1 cellular context compared by ENCODE assay signal in genomic region chr16:85522842-85523601, GRCh38.
TF ChIP-seq lines count a peak whose summit lies in the region.

No MANE protein-coding gene starts in this region.

TF ChIP-seq in HEK293, 187 proteins besides CTCF, POLR2A, EP300 and RAD21 (continued from another document and continues in another):
- TF ChIP-seq, protein P1, sequence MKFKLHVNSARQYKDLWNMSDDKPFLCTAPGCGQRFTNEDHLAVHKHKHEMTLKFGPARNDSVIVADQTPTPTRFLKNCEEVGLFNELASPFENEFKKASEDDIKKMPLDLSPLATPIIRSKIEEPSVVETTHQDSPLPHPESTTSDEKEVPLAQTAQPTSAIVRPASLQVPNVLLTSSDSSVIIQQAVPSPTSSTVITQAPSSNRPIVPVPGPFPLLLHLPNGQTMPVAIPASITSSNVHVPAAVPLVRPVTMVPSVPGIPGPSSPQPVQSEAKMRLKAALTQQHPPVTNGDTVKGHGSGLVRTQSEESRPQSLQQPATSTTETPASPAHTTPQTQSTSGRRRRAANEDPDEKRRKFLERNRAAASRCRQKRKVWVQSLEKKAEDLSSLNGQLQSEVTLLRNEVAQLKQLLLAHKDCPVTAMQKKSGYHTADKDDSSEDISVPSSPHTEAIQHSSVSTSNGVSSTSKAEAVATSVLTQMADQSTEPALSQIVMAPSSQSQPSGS (tag by site-specific recombination; IDR thresholded peaks at IDR 0.05; ENCODE audit: low read depth) = no peak
- TF ChIP-seq ZNF274 (IDR thresholded peaks at IDR 0.05; ENCODE audit: low read length) (no peak), ZNF274 (tag by site-specific recombination; IDR thresholded peaks at IDR 0.05; ENCODE audit: borderline replicate concordance) (peak; percentile 37; the same call in 1 of the 2 replicates), ZNF157 (tag by site-specific recombination; IDR thresholded peaks at IDR 0.05) (peak; percentile 60; the same call in 1 of the 2 replicates), ZNF24 (tag by site-specific recombination; IDR thresholded peaks at IDR 0.05) (no peak), YY1 (tag by site-specific recombination; IDR thresholded peaks at IDR 0.05) (no peak; the same call in 1 of the 2 replicates), ZNF202 (tag by site-specific recombination; IDR thresholded peaks at IDR 0.05; ENCODE audit: borderline replicate concordance) (no peak), ZNF23 (tag by site-specific recombination; IDR thresholded peaks at IDR 0.05; ENCODE audit: borderline replicate concordance) (peak; percentile 53; the same call in 1 of the 2 replicates), WT1 (tag by site-specific recombination; IDR thresholded peaks at IDR 0.05) (0 out of 2 replicates have a peak, but pooled peaks have one; percentile 10), ZNF473 (tag by site-specific recombination; IDR thresholded peaks at IDR 0.05) (no peak), ZNF302 (tag by site-specific recombination; IDR thresholded peaks at IDR 0.05; ENCODE audit: low read depth) (no peak), ZNF169 (tag by site-specific recombination; IDR thresholded peaks at IDR 0.05) (peak; percentile 16; the same call in 1 of the 2 replicates), ZNF394 (tag by site-specific recombination; IDR thresholded peaks at IDR 0.05; ENCODE audit: borderline replicate concordance) (no peak), SALL2 (tag by site-specific recombination; IDR thresholded peaks at IDR 0.05; ENCODE audit: borderline replicate concordance) (no peak), ZSCAN16 (tag by site-specific recombination; IDR thresholded peaks at IDR 0.05) (no peak; the same call in 1 of the 2 replicates), EGR2 (tag by site-specific recombination; IDR thresholded peaks at IDR 0.05; ENCODE audit: low read depth) (peak; percentile 47; the same call in 1 of the 2 replicates), IKZF3 (tag by site-specific recombination; IDR thresholded peaks at IDR 0.05) (peak; percentile 84; the same call in 1 of the 2 replicates), ZNF792 (tag by site-specific recombination; IDR thresholded peaks at IDR 0.05) (no peak; the same call in 1 of the 2 replicates), ZNF449 (tag by site-specific recombination; IDR thresholded peaks at IDR 0.05) (0 out of 2 replicates have a peak, but pooled peaks have one; percentile 59), ZNF629 (tag by site-specific recombination; IDR thresholded peaks at IDR 0.05) (no peak), HOXA7 (CRISPR knock-in tag; IDR thresholded peaks at IDR 0.05; ENCODE audit: borderline replicate concordance) (no peak), GLIS2 (tag by site-specific recombination; IDR thresholded peaks at IDR 0.05) (no peak), ZNF610 (tag by site-specific recombination; IDR thresholded peaks at IDR 0.05; ENCODE audit: borderline replicate concordance) (no peak), KLF10 (tag by site-specific recombination; IDR thresholded peaks at IDR 0.05) (no peak), ZNF19 (tag by site-specific recombination; IDR thresholded peaks at IDR 0.05; ENCODE audit: low read depth) (no peak), ZNF558 (tag by site-specific recombination; IDR thresholded peaks at IDR 0.05) (no peak), ZNF223 (tag by site-specific recombination; IDR thresholded peaks at IDR 0.05) (no peak), ZNF704 (tag by site-specific recombination; IDR thresholded peaks at IDR 0.05) (no peak), GLI4 (tag by site-specific recombination; IDR thresholded peaks at IDR 0.05) (no peak), ZFP69B (tag by site-specific recombination; IDR thresholded peaks at IDR 0.05) (no peak), BCL6B (tag by site-specific recombination; IDR thresholded peaks at IDR 0.05) (peak; percentile 6; the same call in 1 of the 2 replicates), HIC1 (tag by site-specific recombination; IDR thresholded peaks at IDR 0.05) (no peak), ZNF140 (tag by site-specific recombination; IDR thresholded peaks at IDR 0.05) (no peak), ZNF596 (tag by site-specific recombination; IDR thresholded peaks at IDR 0.05) (no peak), AEBP2 (tag by site-specific recombination; IDR thresholded peaks at IDR 0.05; ENCODE audit: borderline replicate concordance) (no peak), HOXD13 (CRISPR knock-in tag; IDR thresholded peaks at IDR 0.05; ENCODE audit: borderline replicate concordance) (0 out of 2 replicates have a peak, but pooled peaks have one; percentile 14), ZNF571 (tag by site-specific recombination; IDR thresholded peaks at IDR 0.05) (0 out of 2 replicates have a peak, but pooled peaks have one; percentile 46), ZNF600 (tag by site-specific recombination; IDR thresholded peaks at IDR 0.05) (peak; percentile 39; the same call in 1 of the 2 replicates), ZNF350 (tag by site-specific recombination; IDR thresholded peaks at IDR 0.05) (no peak), ZNF133 (tag by site-specific recombination; IDR thresholded peaks at IDR 0.05) (peak; percentile 49; the same call in 1 of the 2 replicates), ZNF366 (tag by site-specific recombination; conservative IDR thresholded peaks at IDR 0.05) (no peak), ZNF548 (tag by site-specific recombination; IDR thresholded peaks at IDR 0.05) (no peak), ZNF398 (tag by site-specific recombination; IDR thresholded peaks at IDR 0.05) (peak; percentile 48; the same call in 1 of the 2 replicates), ZNF561 (tag by site-specific recombination; IDR thresholded peaks at IDR 0.05; ENCODE audit: borderline replicate concordance) (no peak), TCF7L2 (IDR thresholded peaks at IDR 0.05; ENCODE audit: borderline replicate concordance, low read depth, low read length) (no peak), ZNF530 (tag by site-specific recombination; IDR thresholded peaks at IDR 0.05; ENCODE audit: low read depth) (no peak), ZBTB7A (tag by site-specific recombination; IDR thresholded peaks at IDR 0.05; ENCODE audit: low read depth) (no peak; the same call in 1 of the 2 replicates)
- TF ChIP-seq, protein P2, sequence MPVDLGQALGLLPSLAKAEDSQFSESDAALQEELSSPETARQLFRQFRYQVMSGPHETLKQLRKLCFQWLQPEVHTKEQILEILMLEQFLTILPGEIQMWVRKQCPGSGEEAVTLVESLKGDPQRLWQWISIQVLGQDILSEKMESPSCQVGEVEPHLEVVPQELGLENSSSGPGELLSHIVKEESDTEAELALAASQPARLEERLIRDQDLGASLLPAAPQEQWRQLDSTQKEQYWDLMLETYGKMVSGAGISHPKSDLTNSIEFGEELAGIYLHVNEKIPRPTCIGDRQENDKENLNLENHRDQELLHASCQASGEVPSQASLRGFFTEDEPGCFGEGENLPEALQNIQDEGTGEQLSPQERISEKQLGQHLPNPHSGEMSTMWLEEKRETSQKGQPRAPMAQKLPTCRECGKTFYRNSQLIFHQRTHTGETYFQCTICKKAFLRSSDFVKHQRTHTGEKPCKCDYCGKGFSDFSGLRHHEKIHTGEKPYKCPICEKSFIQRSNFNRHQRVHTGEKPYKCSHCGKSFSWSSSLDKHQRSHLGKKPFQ (tag by site-specific recombination; IDR thresholded peaks at IDR 0.05) = 0 out of 2 replicates have a peak, but pooled peaks have one; percentile 16
- TF ChIP-seq, protein P3, sequence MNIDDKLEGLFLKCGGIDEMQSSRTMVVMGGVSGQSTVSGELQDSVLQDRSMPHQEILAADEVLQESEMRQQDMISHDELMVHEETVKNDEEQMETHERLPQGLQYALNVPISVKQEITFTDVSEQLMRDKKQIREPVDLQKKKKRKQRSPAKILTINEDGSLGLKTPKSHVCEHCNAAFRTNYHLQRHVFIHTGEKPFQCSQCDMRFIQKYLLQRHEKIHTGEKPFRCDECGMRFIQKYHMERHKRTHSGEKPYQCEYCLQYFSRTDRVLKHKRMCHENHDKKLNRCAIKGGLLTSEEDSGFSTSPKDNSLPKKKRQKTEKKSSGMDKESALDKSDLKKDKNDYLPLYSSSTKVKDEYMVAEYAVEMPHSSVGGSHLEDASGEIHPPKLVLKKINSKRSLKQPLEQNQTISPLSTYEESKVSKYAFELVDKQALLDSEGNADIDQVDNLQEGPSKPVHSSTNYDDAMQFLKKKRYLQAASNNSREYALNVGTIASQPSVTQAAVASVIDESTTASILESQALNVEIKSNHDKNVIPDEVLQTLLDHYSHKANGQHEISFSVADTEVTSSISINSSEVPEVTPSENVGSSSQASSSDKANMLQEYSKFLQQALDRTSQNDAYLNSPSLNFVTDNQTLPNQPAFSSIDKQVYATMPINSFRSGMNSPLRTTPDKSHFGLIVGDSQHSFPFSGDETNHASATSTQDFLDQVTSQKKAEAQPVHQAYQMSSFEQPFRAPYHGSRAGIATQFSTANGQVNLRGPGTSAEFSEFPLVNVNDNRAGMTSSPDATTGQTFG (tag by site-specific recombination; IDR thresholded peaks at IDR 0.05; ENCODE audit: borderline replicate concordance) = peak; percentile 42; the same call in 1 of the 2 replicates
- TF ChIP-seq, protein P4, sequence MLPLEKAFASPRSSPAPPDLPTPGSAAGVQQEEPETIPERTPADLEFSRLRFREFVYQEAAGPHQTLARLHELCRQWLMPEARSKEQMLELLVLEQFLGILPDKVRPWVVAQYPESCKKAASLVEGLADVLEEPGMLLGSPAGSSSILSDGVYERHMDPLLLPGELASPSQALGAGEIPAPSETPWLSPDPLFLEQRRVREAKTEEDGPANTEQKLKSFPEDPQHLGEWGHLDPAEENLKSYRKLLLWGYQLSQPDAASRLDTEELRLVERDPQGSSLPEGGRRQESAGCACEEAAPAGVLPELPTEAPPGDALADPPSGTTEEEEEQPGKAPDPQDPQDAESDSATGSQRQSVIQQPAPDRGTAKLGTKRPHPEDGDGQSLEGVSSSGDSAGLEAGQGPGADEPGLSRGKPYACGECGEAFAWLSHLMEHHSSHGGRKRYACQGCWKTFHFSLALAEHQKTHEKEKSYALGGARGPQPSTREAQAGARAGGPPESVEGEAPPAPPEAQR (tag by site-specific recombination; IDR thresholded peaks at IDR 0.05) = no peak
